In the genomic region with DNA sequence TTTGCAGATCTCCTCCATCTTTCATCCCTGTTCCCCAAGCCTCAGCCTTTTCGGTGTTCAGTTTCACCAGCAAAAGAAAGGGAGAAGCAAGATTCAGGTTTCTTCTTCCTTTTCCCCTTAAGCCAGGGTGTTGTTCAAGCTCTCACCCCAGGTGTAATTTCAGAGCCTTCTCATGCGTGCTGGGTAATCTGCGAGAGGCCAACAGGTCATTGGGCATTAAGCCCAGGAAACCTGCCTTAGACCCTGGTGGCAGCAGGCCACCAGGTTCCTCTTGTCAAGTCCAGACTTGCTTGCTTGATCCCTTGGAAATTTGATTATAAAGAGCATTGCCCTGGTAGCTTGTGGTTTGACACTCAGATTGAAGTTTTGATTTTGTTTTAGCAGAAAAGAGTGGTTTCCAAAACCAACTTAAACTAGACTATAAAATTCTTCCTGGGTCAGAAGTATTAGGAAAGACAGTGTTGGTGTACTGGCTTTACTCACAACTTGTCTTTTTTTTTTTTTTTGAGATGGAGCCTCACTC, we compare ENCODE assay signal across 1 cellular context.
TF ChIP-seq lines count a peak whose summit lies in the region.

No MANE protein-coding gene starts in this region.

TF ChIP-seq in A549, 52 proteins besides CTCF, POLR2A, EP300 and RAD21 (continued from another document):
- TF ChIP-seq, protein P1, sequence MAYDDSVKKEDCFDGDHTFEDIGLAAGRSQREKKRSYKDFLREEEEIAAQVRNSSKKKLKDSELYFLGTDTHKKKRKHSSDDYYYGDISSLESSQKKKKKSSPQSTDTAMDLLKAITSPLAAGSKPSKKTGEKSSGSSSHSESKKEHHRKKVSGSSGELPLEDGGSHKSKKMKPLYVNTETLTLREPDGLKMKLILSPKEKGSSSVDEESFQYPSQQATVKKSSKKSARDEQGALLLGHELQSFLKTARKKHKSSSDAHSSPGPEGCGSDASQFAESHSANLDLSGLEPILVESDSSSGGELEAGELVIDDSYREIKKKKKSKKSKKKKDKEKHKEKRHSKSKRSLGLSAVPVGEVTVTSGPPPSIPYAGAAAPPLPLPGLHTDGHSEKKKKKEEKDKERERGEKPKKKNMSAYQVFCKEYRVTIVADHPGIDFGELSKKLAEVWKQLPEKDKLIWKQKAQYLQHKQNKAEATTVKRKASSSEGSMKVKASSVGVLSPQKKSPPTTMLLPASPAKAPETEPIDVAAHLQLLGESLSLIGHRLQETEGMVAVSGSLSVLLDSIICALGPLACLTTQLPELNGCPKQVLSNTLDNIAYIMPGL (CRISPR knock-in tag; IDR thresholded peaks at IDR 0.05; ENCODE audit: borderline replicate concordance): no peak
- TF ChIP-seq MAX (IDR thresholded peaks at IDR 0.05) (no peak), KDM5A (IDR thresholded peaks at IDR 0.05) (no peak), KDM1A (IDR thresholded peaks at IDR 0.05; ENCODE audit: low read depth) (no peak), NR3C1 (IDR thresholded peaks at IDR 0.05) (no peak), BHLHE40 (IDR thresholded peaks at IDR 0.05; ENCODE audit: low read depth, low read length) (no peak), NPAS2 (CRISPR knock-in tag; IDR thresholded peaks at IDR 0.05; ENCODE audit: borderline replicate concordance) (no peak), SMC3 (IDR thresholded peaks at IDR 0.05) (no peak), MAZ (IDR thresholded peaks at IDR 0.05; ENCODE audit: borderline replicate concordance, low read depth, low read length) (no peak), FOSB (CRISPR knock-in tag; IDR thresholded peaks at IDR 0.05) (no peak), EHMT2 (IDR thresholded peaks at IDR 0.05; ENCODE audit: low read depth) (no peak)
- TF ChIP-seq, protein P2, sequence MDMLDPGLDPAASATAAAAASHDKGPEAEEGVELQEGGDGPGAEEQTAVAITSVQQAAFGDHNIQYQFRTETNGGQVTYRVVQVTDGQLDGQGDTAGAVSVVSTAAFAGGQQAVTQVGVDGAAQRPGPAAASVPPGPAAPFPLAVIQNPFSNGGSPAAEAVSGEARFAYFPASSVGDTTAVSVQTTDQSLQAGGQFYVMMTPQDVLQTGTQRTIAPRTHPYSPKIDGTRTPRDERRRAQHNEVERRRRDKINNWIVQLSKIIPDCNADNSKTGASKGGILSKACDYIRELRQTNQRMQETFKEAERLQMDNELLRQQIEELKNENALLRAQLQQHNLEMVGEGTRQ (IDR thresholded peaks at IDR 0.05): no peak
- TF ChIP-seq, protein P3, sequence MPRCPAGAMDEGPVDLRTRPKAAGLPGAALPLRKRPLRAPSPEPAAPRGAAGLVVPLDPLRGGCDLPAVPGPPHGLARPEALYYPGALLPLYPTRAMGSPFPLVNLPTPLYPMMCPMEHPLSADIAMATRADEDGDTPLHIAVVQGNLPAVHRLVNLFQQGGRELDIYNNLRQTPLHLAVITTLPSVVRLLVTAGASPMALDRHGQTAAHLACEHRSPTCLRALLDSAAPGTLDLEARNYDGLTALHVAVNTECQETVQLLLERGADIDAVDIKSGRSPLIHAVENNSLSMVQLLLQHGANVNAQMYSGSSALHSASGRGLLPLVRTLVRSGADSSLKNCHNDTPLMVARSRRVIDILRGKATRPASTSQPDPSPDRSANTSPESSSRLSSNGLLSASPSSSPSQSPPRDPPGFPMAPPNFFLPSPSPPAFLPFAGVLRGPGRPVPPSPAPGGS (IDR thresholded peaks at IDR 0.05): no peak
